9 cellular contexts compared by ENCODE assay signal in the genomic region with DNA sequence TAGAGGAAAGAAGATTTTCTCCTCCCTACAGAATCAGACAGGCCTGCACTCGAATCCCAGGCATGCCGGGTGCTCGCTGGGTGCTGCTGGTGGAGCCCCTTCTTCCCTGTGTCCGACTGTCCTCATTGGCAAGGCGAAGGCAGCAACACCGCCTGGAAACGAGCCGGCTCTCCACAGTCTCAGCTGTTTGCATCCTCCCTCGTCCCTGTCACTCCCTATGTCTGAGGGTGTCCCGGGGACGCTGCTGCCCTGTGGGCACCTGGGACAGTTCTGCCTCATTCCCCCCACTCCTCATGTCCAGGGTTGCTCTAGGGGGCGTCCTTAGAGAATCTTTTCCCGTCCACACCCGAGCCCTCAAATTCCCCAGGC. TPM values are rescaled to one million over a fixed set of nuclear protein-coding genes. Genes with fewer than 3 reads are reported as not detected.
DNase-seq lines count a peak whose midpoint lies in the region; ATAC-seq and TF ChIP-seq lines count a peak whose summit lies in the region.
"Had no signal": no experiment of that assay in that cellular context is flagged by ENCODE, and none has a peak within 500 bp of the region (broad histone marks: within the 10 kb centered on the region; RNA-seq: fewer than 3 reads in every experiment).

No MANE protein-coding gene starts in this region.

- no peaks in the 10 kb centered on the region for H3K9me3 Mint-ChIP-seq in nephron progenitor cell

- no peaks in the 10 kb centered on the region for H3K36me3 ChIP-seq in ACC112 (ENCODE audit: insufficient read depth, low read length)
- no peaks in the 10 kb centered on the region for H3K36me3 ChIP-seq in SK-N-SH (replicated peaks in 1 of 2; ENCODE audit: control insufficient read depth in 1 of 2, insufficient read depth in 2 of 2, low read length in 1 of 2)
- no peaks in the 10 kb centered on the region for H3K36me3 ChIP-seq in esophagus squamous epithelium

- H3K4me1 ChIP-seq in ACC112 (ENCODE audit: control insufficient read depth, insufficient read depth, low read length, unreplicated experiment), result no peaks in the 10 kb centered on the region
- H3K4me1 ChIP-seq in SK-N-SH (ENCODE audit: control insufficient read depth in 1 of 2, insufficient read depth in 2 of 2, low read depth in 1 of 2, low read length in 1 of 2), result peaks cover 0 to 10% of the 10 kb centered on the region in 2 experiments; a peak in 1 of 4 replicates
- peaks cover 14 to 19% (median 19%) of the 10 kb centered on the region in 3 donors for H3K4me1 ChIP-seq in esophagus squamous epithelium

- H3K27ac ChIP-seq in ACC112 (ENCODE audit: low read depth, low read length) (no peak overlapping the region), SK-N-SH (ENCODE audit: low read depth in 2 of 2, low read length in 1 of 2) (no peak overlapping the region), esophagus squamous epithelium (peak overlapping the region; percentile 46 to 90 (median 80))

- H3K9ac ChIP-seq in SK-N-SH, result no peak overlapping the region

- H3K4me3 ChIP-seq in ACC112 (ENCODE audit: low read depth, low read length), result peak overlapping the region; percentile 79
- peak overlapping the region in 1 of 2 experiments; percentile 40; a peak in 3 of 4 replicates for H3K4me3 ChIP-seq in SK-N-SH (ENCODE audit: low read depth in 2 of 2, low read length in 1 of 2)
- H3K4me3 ChIP-seq in esophagus squamous epithelium, result peak overlapping the region; percentile 17 to 69 (median 43)

- peaks cover 4% of the 10 kb centered on the region for H3K27me3 Mint-ChIP-seq in nephron progenitor cell (ENCODE audit: low read depth, poor library complexity)

- POLR2A ChIA-PET in SK-N-SH (lab: Yijun Ruan, JAX), result no interaction called here

- H3K4me2 ChIP-seq in SK-N-SH, result peak overlapping the region; percentile 82

- H3K36me3 Mint-ChIP-seq in nephron progenitor cell (ENCODE audit: low read depth), result no peaks in the 10 kb centered on the region

- H3K9me2 ChIP-seq in SK-N-SH, result no peaks in the 10 kb centered on the region

- H3K27ac Mint-ChIP-seq in nephron progenitor cell, result peak overlapping the region; percentile 89

- TF ChIP-seq RAD21 in SK-N-SH (IDR thresholded peaks at IDR 0.05; ENCODE audit: low read length), result no peak

- H4K20me1 ChIP-seq in SK-N-SH (ENCODE audit: insufficient read depth), result no peaks in the 10 kb centered on the region

- TF ChIP-seq EP300 in SK-N-SH (IDR thresholded peaks at IDR 0.05; ENCODE audit: borderline replicate concordance in 1 of 2, low read depth in 1 of 2, low read length in 1 of 2), result no peak

- H3K4me1 Mint-ChIP-seq in nephron progenitor cell, result peaks cover 82% of the 10 kb centered on the region

- H3K9me3 ChIP-seq in SK-N-SH (no peaks in the 10 kb centered on the region), esophagus squamous epithelium (no peaks in the 10 kb centered on the region)

- CTCF ChIA-PET in SK-N-SH (lab: Yijun Ruan, JAX), result interaction anchor here (1.1 to 4.8 kb wide), 4 partner anchors 14 to 1189 kb away, joined by 3 to 32 read pairs (median 4); no protein-coding TSS in a partner anchor

- H3K27me3 ChIP-seq in ACC112 (ENCODE audit: insufficient read depth, low read length), result peaks cover 22% of the 10 kb centered on the region
- peaks cover 32% of the 10 kb centered on the region for H3K27me3 ChIP-seq in SK-N-SH (ENCODE audit: insufficient read depth)
- peaks cover 0 to 21% (median 0%) of the 10 kb centered on the region in 4 donors for H3K27me3 ChIP-seq in esophagus squamous epithelium

- peak; percentile 38 for DNase-seq in SK-N-SH
- no peak for DNase-seq in esophagus squamous epithelium (lab: John Stamatoyannopoulos, UW)
- DNase-seq in nephron progenitor cell, result no peak
- no peak for DNase-seq in ureter (ENCODE audit: low spot score)
- DNase-seq in D341Med (ENCODE audit: low spot score), result no peak
- no peak for DNase-seq in RKO (ENCODE audit: low spot score)
- DNase-seq: stimulated activated CD4-positive, alpha-beta T cell treated with anti-CD3 and anti-CD28 coated beads, Interleukin-1b, Interleukin-23, amount 100 ng/mL, for 48 hours had no signal

- no peak for TF ChIP-seq CTCF in SK-N-SH (IDR thresholded peaks at IDR 0.05)
- no peak for TF ChIP-seq CTCF in esophagus squamous epithelium (IDR thresholded peaks at IDR 0.05)
- TF ChIP-seq CTCF in nephron progenitor cell (IDR thresholded peaks at IDR 0.05), result no peak

- ATAC-seq in HG03460 (IDR thresholded peaks at IDR 0.05; ENCODE audit: unreplicated experiment), result no peak

- intact Hi-C loops in esophagus squamous epithelium (cut with DNase I), result no loop called here

- H2AFZ ChIP-seq in ACC112 (ENCODE audit: low read length, unreplicated experiment) (peak overlapping the region; percentile 94), SK-N-SH (ENCODE audit: low read depth) (peak overlapping the region; percentile 63; the same call in 1 of the 2 replicates)

- no peaks in the 10 kb centered on the region for H3K79me2 ChIP-seq in ACC112 (ENCODE audit: control insufficient read depth, insufficient read depth, low read length, unreplicated experiment)
- H3K79me2 ChIP-seq in SK-N-SH (ENCODE audit: insufficient read depth), result no peaks in the 10 kb centered on the region

- no peaks in the 10 kb centered on the region for H3F3A ChIP-seq in SK-N-SH (replicated peaks; ENCODE audit: insufficient read depth)

- H3K4me3 Mint-ChIP-seq in nephron progenitor cell, result peak overlapping the region; percentile 80

- 16% methylated on average over 14 of the region's 14 CpGs for WGBS in SK-N-SH (ENCODE audit: low lambda C conversion rate)
- WGBS in esophagus squamous epithelium, 2 donors, result 24 to 25% methylated on average over 14 of the region's 14 CpGs

- TF ChIP-seq POLR2A in esophagus squamous epithelium (IDR thresholded peaks at IDR 0.05), result peak in 1 of 4 donors; percentile 4

TF ChIP-seq in SK-N-SH, 30 proteins besides CTCF, POLR2A, EP300 and RAD21 (continues in another document):
- TF ChIP-seq JUND (IDR thresholded peaks at IDR 0.05), result no peak
- TF ChIP-seq TAF1 (IDR thresholded peaks at IDR 0.05; ENCODE audit: borderline replicate concordance, low read depth, low read length), result no peak
- no peak for TF ChIP-seq GATA2 (CRISPR knock-in tag; IDR thresholded peaks at IDR 0.05)
- TF ChIP-seq FOSL2 (IDR thresholded peaks at IDR 0.05; ENCODE audit: borderline replicate concordance, low read depth), result no peak
- TF ChIP-seq EZH2phosphoT487 (IDR thresholded peaks at IDR 0.05; ENCODE audit: borderline replicate concordance, low read depth), result no peak
- TF ChIP-seq, protein P1, sequence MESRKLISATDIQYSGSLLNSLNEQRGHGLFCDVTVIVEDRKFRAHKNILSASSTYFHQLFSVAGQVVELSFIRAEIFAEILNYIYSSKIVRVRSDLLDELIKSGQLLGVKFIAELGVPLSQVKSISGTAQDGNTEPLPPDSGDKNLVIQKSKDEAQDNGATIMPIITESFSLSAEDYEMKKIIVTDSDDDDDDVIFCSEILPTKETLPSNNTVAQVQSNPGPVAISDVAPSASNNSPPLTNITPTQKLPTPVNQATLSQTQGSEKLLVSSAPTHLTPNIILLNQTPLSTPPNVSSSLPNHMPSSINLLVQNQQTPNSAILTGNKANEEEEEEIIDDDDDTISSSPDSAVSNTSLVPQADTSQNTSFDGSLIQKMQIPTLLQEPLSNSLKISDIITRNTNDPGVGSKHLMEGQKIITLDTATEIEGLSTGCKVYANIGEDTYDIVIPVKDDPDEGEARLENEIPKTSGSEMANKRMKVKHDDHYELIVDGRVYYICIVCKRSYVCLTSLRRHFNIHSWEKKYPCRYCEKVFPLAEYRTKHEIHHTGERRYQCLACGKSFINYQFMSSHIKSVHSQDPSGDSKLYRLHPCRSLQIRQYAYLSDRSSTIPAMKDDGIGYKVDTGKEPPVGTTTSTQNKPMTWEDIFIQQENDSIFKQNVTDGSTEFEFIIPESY (IDR thresholded peaks at IDR 0.05; ENCODE audit: borderline replicate concordance, low read depth), result no peak
- TF ChIP-seq GABPA (IDR thresholded peaks at IDR 0.05; ENCODE audit: low read depth), result no peak
- no peak for TF ChIP-seq TCF12 (IDR thresholded peaks at IDR 0.05)
- TF ChIP-seq, protein P2, sequence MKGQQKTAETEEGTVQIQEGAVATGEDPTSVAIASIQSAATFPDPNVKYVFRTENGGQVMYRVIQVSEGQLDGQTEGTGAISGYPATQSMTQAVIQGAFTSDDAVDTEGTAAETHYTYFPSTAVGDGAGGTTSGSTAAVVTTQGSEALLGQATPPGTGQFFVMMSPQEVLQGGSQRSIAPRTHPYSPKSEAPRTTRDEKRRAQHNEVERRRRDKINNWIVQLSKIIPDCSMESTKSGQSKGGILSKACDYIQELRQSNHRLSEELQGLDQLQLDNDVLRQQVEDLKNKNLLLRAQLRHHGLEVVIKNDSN (IDR thresholded peaks at IDR 0.05; ENCODE audit: borderline replicate concordance, low read depth), result no peak
- TF ChIP-seq, protein P3, sequence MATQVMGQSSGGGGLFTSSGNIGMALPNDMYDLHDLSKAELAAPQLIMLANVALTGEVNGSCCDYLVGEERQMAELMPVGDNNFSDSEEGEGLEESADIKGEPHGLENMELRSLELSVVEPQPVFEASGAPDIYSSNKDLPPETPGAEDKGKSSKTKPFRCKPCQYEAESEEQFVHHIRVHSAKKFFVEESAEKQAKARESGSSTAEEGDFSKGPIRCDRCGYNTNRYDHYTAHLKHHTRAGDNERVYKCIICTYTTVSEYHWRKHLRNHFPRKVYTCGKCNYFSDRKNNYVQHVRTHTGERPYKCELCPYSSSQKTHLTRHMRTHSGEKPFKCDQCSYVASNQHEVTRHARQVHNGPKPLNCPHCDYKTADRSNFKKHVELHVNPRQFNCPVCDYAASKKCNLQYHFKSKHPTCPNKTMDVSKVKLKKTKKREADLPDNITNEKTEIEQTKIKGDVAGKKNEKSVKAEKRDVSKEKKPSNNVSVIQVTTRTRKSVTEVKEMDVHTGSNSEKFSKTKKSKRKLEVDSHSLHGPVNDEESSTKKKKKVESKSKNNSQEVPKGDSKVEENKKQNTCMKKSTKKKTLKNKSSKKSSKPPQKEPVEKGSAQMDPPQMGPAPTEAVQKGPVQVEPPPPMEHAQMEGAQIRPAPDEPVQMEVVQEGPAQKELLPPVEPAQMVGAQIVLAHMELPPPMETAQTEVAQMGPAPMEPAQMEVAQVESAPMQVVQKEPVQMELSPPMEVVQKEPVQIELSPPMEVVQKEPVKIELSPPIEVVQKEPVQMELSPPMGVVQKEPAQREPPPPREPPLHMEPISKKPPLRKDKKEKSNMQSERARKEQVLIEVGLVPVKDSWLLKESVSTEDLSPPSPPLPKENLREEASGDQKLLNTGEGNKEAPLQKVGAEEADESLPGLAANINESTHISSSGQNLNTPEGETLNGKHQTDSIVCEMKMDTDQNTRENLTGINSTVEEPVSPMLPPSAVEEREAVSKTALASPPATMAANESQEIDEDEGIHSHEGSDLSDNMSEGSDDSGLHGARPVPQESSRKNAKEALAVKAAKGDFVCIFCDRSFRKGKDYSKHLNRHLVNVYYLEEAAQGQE (IDR thresholded peaks at IDR 0.05; ENCODE audit: low read depth, low read length), result no peak
- no peak for TF ChIP-seq POLR2AphosphoS5 (IDR thresholded peaks at IDR 0.05; ENCODE audit: low read depth, low read length)
- no peak for TF ChIP-seq SMC3 (IDR thresholded peaks at IDR 0.05; ENCODE audit: low read depth, low read length)

RNA-seq across cellular contexts. Expression of a gene that starts 31.6 kb away (rescaled TPM):
- polyA plus RNA-seq in SK-N-SH (2012; rRNA removed), result not detected in 2 replicates
- polyA plus RNA-seq in SK-N-SH (2012; cell fraction: cytosol; rRNA removed), result not detected in 2 replicates
- not detected in 2 replicates for polyA plus RNA-seq in SK-N-SH (2012; cell fraction: nucleus; rRNA removed)
- total RNA-seq in esophagus squamous epithelium (not detected), ureter (not detected)

Comparison
In these comparisons a context has a peak if more than half of its experiments do, and no peak if none do; other contexts are left out.
1. H3K27ac ChIP-seq: peak in esophagus squamous epithelium (4 of 4); none in ACC112 (single experiment) and SK-N-SH (0 of 2).